ENCODE assay signal across 17 cellular contexts in the genomic region with DNA sequence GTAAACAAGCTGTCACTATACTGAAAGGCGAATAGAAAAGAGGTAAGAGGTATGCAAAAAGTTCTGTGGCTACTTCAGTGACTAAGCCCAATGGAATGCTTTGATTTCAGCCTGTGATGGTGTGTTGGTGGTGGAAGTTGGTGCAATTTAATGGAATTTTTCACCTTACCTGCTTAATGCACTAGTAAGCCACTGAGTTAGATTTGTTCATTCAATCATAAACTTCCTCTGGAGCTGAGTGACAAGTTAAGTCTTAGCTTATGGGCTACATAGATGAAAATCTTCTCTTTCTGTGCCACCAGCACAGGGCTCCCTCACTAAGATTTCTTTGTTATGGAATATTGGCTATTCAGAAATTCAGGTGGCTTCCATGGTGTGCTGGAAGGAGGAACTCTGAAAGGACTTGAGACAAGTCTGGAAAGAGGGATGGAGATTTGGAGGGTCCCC. TPM values are rescaled to one million over a fixed set of nuclear protein-coding genes. Genes with fewer than 3 reads are reported as not detected.
DNase-seq lines count a peak whose midpoint lies in the region; ATAC-seq, FAIRE-seq and TF ChIP-seq lines count a peak whose summit lies in the region.
"Had no signal": no experiment of that assay in that cellular context is flagged by ENCODE, and none has a peak within 500 bp of the region (broad histone marks: within the 10 kb centered on the region; RNA-seq: fewer than 3 reads in every experiment).

No MANE protein-coding gene starts in this region.

- H3K27me3 Mint-ChIP-seq in activated T-cell treated with anti-CD3 and anti-CD28 coated beads, Interleukin-2, amount 50 U/mL, for 72 hours (ENCODE audit: low read depth) = peaks cover 30% of the 10 kb centered on the region

- H3K79me2 ChIP-seq in H1 (ENCODE audit: control insufficient read depth in 1 of 2, insufficient read depth in 2 of 2, low read length in 2 of 2) = no peaks in the 10 kb centered on the region
- H3K79me2 ChIP-seq: parathyroid adenoma had no signal

- H3K4me2 ChIP-seq in H1 (ENCODE audit: insufficient read depth in 1 of 2, low read depth in 2 of 2, low read length in 2 of 2) = peak overlapping the region; percentile 12 to 51; a peak in 3 of 4 replicates

- CTCF ChIA-PET in H1 (lab: Charles Lee; ENCODE audit: partially characterized antibody) = interaction anchor here (0.6 kb wide), 1 partner anchor 637 kb away, joined by 4 read pairs; no protein-coding TSS in a partner anchor

- H4K20me1 ChIP-seq in H1 (replicated peaks in 1 of 2; ENCODE audit: control insufficient read depth in 1 of 2, insufficient read depth in 2 of 2, low read length in 2 of 2) = no peaks in the 10 kb centered on the region

- no peaks in the 10 kb centered on the region for H3K23me2 ChIP-seq in H1 (ENCODE audit: low read depth, low read length)

- H3K4ac ChIP-seq in H1 (replicated peaks; ENCODE audit: insufficient read length, low read depth, low read length) = no peak overlapping the region

- H3K56ac ChIP-seq in H1 (replicated peaks; ENCODE audit: insufficient read length, low read depth, low read length) = no peak overlapping the region

- H3K4me3 ChIP-seq in NT2/D1 (ENCODE audit: insufficient read length, low read depth) = no peak overlapping the region
- no peak overlapping the region for H3K4me3 ChIP-seq in H1 (ENCODE audit: extremely low read depth in 1 of 4, insufficient read depth in 2 of 4, low read depth in 3 of 4, low read length in 4 of 4)
- H3K4me3 ChIP-seq: mucosa of descending colon, suprapubic skin had no signal

- H3K36me3 ChIP-seq in NT2/D1 (ENCODE audit: insufficient read depth, insufficient read length, low read length) (no peaks in the 10 kb centered on the region), H1 (ENCODE audit: control insufficient read depth in 2 of 4, insufficient read depth in 4 of 4, low read length in 3 of 4) (no peaks in the 10 kb centered on the region)
- H3K36me3 ChIP-seq: suprapubic skin had no signal

- H3K9me3 ChIP-seq in NT2/D1 (ENCODE audit: insufficient read depth, low read length) (no peaks in the 10 kb centered on the region), H1 (ENCODE audit: insufficient read depth in 2 of 2, low read depth in 1 of 2, low read length in 1 of 2) (no peaks in the 10 kb centered on the region)
- H3K9me3 ChIP-seq: mucosa of descending colon, suprapubic skin had no signal

- FAIRE-seq in H1 (lab: Jason Lieb, UNC) = peak; percentile 78
- FAIRE-seq: HTR-8/SVneo had no signal

- H3K4me1 Mint-ChIP-seq in activated T-cell treated with anti-CD3 and anti-CD28 coated beads, Interleukin-2, amount 50 U/mL, for 72 hours (ENCODE audit: low read depth) = peaks cover 25% of the 10 kb centered on the region

- no peaks in the 10 kb centered on the region for H3K9me3 Mint-ChIP-seq in activated T-cell treated with anti-CD3 and anti-CD28 coated beads, Interleukin-2, amount 50 U/mL, for 72 hours
- H3K9me3 Mint-ChIP-seq: activated naive CD8-positive, alpha-beta T cell treated with anti-CD3 and anti-CD28 coated beads for 36 hours had no signal

- H3K9ac ChIP-seq in NT2/D1 (ENCODE audit: insufficient read length, low read depth) (no peak overlapping the region), H1 (replicated peaks in 1 of 4; ENCODE audit: extremely low read depth in 1 of 4, low read depth in 3 of 4, low read length in 3 of 4) (no peak overlapping the region)
- H3K9ac ChIP-seq: parathyroid adenoma had no signal

- H3K4me3 Mint-ChIP-seq in activated T-cell treated with anti-CD3 and anti-CD28 coated beads, Interleukin-2, amount 50 U/mL, for 72 hours = no peak overlapping the region
- H3K4me3 Mint-ChIP-seq: activated naive CD8-positive, alpha-beta T cell treated with anti-CD3 and anti-CD28 coated beads for 36 hours had no signal

- TF ChIP-seq CTCF in H1 (IDR thresholded peaks at IDR 0.05; ENCODE audit: control extremely low read depth in 1 of 3, insufficient read depth in 1 of 3, low read depth in 1 of 3, low read length in 3 of 3) = no peak

- H3K4me1 ChIP-seq in NT2/D1 (ENCODE audit: insufficient read depth, insufficient read length) (no peaks in the 10 kb centered on the region), H1 (replicated peaks in 1 of 4; ENCODE audit: control insufficient read depth in 3 of 4, insufficient read depth in 4 of 4, low read length in 3 of 4) (peaks cover 2 to 8% (median 7%) of the 10 kb centered on the region in 4 experiments; a peak in 4 of 7 replicates)
- H3K4me1 ChIP-seq: parathyroid adenoma, suprapubic skin had no signal

- H3K27ac Mint-ChIP-seq in activated T-cell treated with anti-CD3 and anti-CD28 coated beads, Interleukin-2, amount 50 U/mL, for 72 hours = no peak overlapping the region
- H3K27ac Mint-ChIP-seq: activated naive CD8-positive, alpha-beta T cell treated with anti-CD3 and anti-CD28 coated beads for 36 hours had no signal

- no peak overlapping the region for H2BK15ac ChIP-seq in H1 (ENCODE audit: low read length)

- H4K91ac ChIP-seq in H1 (replicated peaks; ENCODE audit: insufficient read length, low read length) = no peak overlapping the region

- no peak overlapping the region for H4K5ac ChIP-seq in H1 (ENCODE audit: insufficient read length, low read depth, low read length)

- peak overlapping the region; percentile 86 for H2BK12ac ChIP-seq in H1 (ENCODE audit: low read depth, low read length)

- H3K27me3 ChIP-seq in NT2/D1 (ENCODE audit: insufficient read depth, insufficient read length) (no peaks in the 10 kb centered on the region), H1 (replicated peaks in 1 of 4; ENCODE audit: control insufficient read depth in 3 of 4, extremely low read depth in 1 of 4, insufficient read depth in 3 of 4, low read length in 3 of 4) (no peaks in the 10 kb centered on the region)
- H3K27me3 ChIP-seq: suprapubic skin had no signal

- no peak for TF ChIP-seq POLR2A in H1 (IDR thresholded peaks at IDR 0.05; ENCODE audit: control extremely low read depth in 1 of 2, low read depth in 2 of 2, low read length in 2 of 2)

- no peak for ATAC-seq in activated T-cell treated with anti-CD3 and anti-CD28 coated beads, Interleukin-2, amount 50 U/mL, for 72 hours (replicated peaks in 1 of 2)
- ATAC-seq: mucosa of descending colon had no signal

- no peak overlapping the region for H3K18ac ChIP-seq in H1 (ENCODE audit: extremely low read depth, low read length)

- H3K79me1 ChIP-seq in H1 (ENCODE audit: low read depth, low read length) = no peaks in the 10 kb centered on the region

- H2BK120ac ChIP-seq in H1 (replicated peaks; ENCODE audit: low read depth, low read length) = no peak overlapping the region

- peak overlapping the region; percentile 10 for H2BK5ac ChIP-seq in H1 (ENCODE audit: low read depth, low read length)

- H2AK5ac ChIP-seq in H1 (ENCODE audit: low read depth, low read length) = 0 out of 2 replicates have a peak overlapping the region, but pooled peaks have one; percentile 87

- 29% methylated on average over 1 of the region's 1 CpG; no CpG with 5 or more reads in 1 of the 2 experiments for WGBS in H1 (ENCODE audit: extremely low coverage in 1 of 2, insufficient coverage in 1 of 2, insufficient read length in 1 of 2, insufficient replicate concordance in 2 of 2, low coverage in 1 of 2, low lambda C conversion rate in 2 of 2, missing lambda C conversion rate in 1 of 2), 2 experiments

- peak; percentile 82 for DNase-seq in ELF-1 (ENCODE audit: low read depth, low spot score)
- peak; percentile 74 for DNase-seq in NT2/D1 (ENCODE audit: low read depth, low spot score)
- no peak for DNase-seq in H1 (ENCODE audit: low read depth in 1 of 2, low spot score in 2 of 2)
- DNase-seq in islet precursor cell = peak; percentile 75
- no peak for DNase-seq in effector CD8-positive, alpha-beta T cell (lab: John Stamatoyannopoulos, UW)
- no peak for DNase-seq in activated CD4-positive, alpha-beta T cell treated with anti-CD3 and anti-CD28 coated beads for 4 hours
- no peak for DNase-seq in activated gamma-delta T cell treated with Interleukin-2 at 50 U/mL for 16 hours
- no peak for DNase-seq in activated T-cell treated with anti-CD3 and anti-CD28 coated beads, Interleukin-2, amount 50 U/mL, for 72 hours
- DNase-seq: activated CD4-positive, CD25-positive, alpha-beta regulatory T cell; activated naive CD8-positive, alpha-beta T cell treated with anti-CD3 and anti-CD28 coated beads for 36 hours; mucosa of descending colon; NCI-H1048; NCI-H345; stimulated activated CD4-positive, alpha-beta T cell treated with anti-CD3 and anti-CD28 coated beads, Interleukin-12 subunit alpha, Interleukin-12 subunit beta, amount 100 ng/mL, for 4 hours had no signal

- no peak for TF ChIP-seq RAD21 in H1 (IDR thresholded peaks at IDR 0.05 in 1 of 2, conservative IDR thresholded peaks at IDR 0.05 in 1 of 2; ENCODE audit: low read depth in 2 of 2, low read length in 2 of 2)

- no peak for TF ChIP-seq EP300 in H1 (IDR thresholded peaks at IDR 0.05; ENCODE audit: borderline replicate concordance in 1 of 2, low read depth in 2 of 2, low read length in 2 of 2)

- H2BK20ac ChIP-seq in H1 (ENCODE audit: low read length) = no peak overlapping the region; the same call in 1 of the 2 replicates

- H3K14ac ChIP-seq in H1 (ENCODE audit: insufficient read length) = no peak overlapping the region

- no peaks in the 10 kb centered on the region for H3K36me3 Mint-ChIP-seq in activated T-cell treated with anti-CD3 and anti-CD28 coated beads, Interleukin-2, amount 50 U/mL, for 72 hours (ENCODE audit: insufficient read depth in 2 of 2)
- H3K36me3 Mint-ChIP-seq: activated naive CD8-positive, alpha-beta T cell treated with anti-CD3 and anti-CD28 coated beads for 36 hours had no signal

- H3K27ac ChIP-seq in H1 (ENCODE audit: low read depth, low read length) = no peak overlapping the region
- H3K27ac ChIP-seq: parathyroid adenoma, suprapubic skin had no signal

- H3K23ac ChIP-seq in H1 (ENCODE audit: insufficient read length) = no peak overlapping the region

- no peak overlapping the region for H2AFZ ChIP-seq in H1 (ENCODE audit: low read length)
- H2AFZ ChIP-seq: parathyroid adenoma had no signal

- POLR2A ChIA-PET in H1 (lab: Charles Lee; ENCODE audit: partially characterized antibody) = interaction anchor here (1.1 kb wide), 1 partner anchor 12 kb away, joined by 3 read pairs; no protein-coding TSS in a partner anchor

- H4K8ac ChIP-seq in H1 (ENCODE audit: extremely low read depth, insufficient read depth, low read length) = no peak overlapping the region

TF ChIP-seq in H1, 55 proteins besides CTCF, POLR2A, EP300 and RAD21 (continues in another document):
- TF ChIP-seq JUN (IDR thresholded peaks at IDR 0.05; ENCODE audit: low read depth, low read length) (peak; percentile 93), JUND (IDR thresholded peaks at IDR 0.05; ENCODE audit: low read length) (peak; percentile 99)

RNA-seq across cellular contexts. Expression of a gene that starts 8.3 kb away (rescaled TPM):
- 21.9 and 22.6 TPM in 2 replicates for total RNA-seq in H1 (2021; fragmentation: NEBNext Ultra II Directional; extraction: Animal tissue kit (Norgen Biotek cat#: 25700))
- 9.6 and 11.2 TPM in 2 replicates for polyA plus RNA-seq in H1 (2011; rRNA removed)
- polyA plus RNA-seq in H1 (2011; cell fraction: cytosol; rRNA removed) = 18.4 TPM
- polyA plus RNA-seq in H1 (2011; cell fraction: nucleus; rRNA removed) = 7.7 TPM
- polyA plus RNA-seq in H1 (2012, experiment 1 of 2) = 17.7 to 22.9 TPM (median 19.6 TPM) in 4 replicates
- polyA plus RNA-seq in H1 (2012, experiment 2 of 2) = 13.7 TPM
- 39.1 TPM for polyA plus RNA-seq in H1 (2013, experiment 1 of 2)
- polyA plus RNA-seq in H1 (2013, experiment 2 of 2) = 36.9 TPM
- 4.2 and 4.9 TPM in 2 replicates for polyA minus RNA-seq in H1 (2011; rRNA and poly(A)+ RNA removed)
- polyA minus RNA-seq in H1 (2011; cell fraction: cytosol; rRNA and poly(A)+ RNA removed) = 4.2 TPM
- 3.8 TPM for polyA minus RNA-seq in H1 (2011; cell fraction: nucleus; rRNA and poly(A)+ RNA removed)
- total RNA-seq in activated T-cell treated with anti-CD3 and anti-CD28 coated beads, Interleukin-2, amount 50 U/mL, for 72 hours = not detected
- total RNA-seq: suprapubic skin had no signal

Comparison
In these comparisons a context has a peak if more than half of its experiments do, and no peak if none do; other contexts are left out.
1. DNase-seq: peak in ELF-1 (single experiment), NT2/D1 (single experiment) and islet precursor cell (single experiment); none in H1 (0 of 2), effector CD8-positive, alpha-beta T cell (single experiment), activated CD4-positive, alpha-beta T cell treated with anti-CD3 and anti-CD28 coated beads for 4 hours (0 of 2), activated gamma-delta T cell treated with Interleukin-2 at 50 U/mL for 16 hours (single experiment) and activated T-cell treated with anti-CD3 and anti-CD28 coated beads, Interleukin-2, amount 50 U/mL, for 72 hours (0 of 2).
2. RNA of a gene that starts 8.3 kb away (total RNA-seq): 21.9 to 22.6 TPM in H1; not detected in activated T-cell treated with anti-CD3 and anti-CD28 coated beads, Interleukin-2, amount 50 U/mL, for 72 hours; every median in the first group is over 10 times any median in the second.